23 cellular contexts compared by ENCODE assay signal in the genomic region with DNA sequence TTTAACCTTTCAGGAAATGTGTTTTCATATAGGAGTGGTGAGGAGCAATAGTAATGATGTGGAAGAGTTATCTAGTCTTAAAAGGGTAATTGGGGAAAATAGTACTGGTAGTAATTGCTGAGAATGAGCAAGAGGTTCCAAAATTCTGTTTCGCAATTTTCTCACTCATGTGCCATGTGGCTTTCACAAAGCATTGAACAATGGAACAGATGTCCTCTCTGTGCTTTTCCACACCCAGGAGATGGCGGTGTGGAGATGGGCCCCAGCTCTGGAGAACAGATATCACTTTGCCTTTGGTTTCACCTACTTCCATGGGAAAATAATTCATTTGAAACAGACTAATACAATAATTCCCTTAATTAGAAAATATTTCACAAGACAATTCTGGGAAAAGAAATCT.
DNase-seq lines count a peak whose midpoint lies in the region; ATAC-seq, FAIRE-seq and TF ChIP-seq lines count a peak whose summit lies in the region.
"Had no signal": no experiment of that assay in that cellular context is flagged by ENCODE, and none has a peak within 500 bp of the region (broad histone marks: within the 10 kb centered on the region; RNA-seq: fewer than 3 reads in every experiment).

No MANE protein-coding gene starts in this region.

- no peaks in the 10 kb centered on the region for H3K4me1 Mint-ChIP-seq in H9

- FAIRE-seq in HepG2 (lab: Jason Lieb, UNC) = no peak

- H2BK120ac ChIP-seq in H9 (ENCODE audit: low read depth, low read length, poor library complexity, severe bottlenecking) = no peak overlapping the region

- in situ Hi-C loops in HepG2 (cut with HindIII; ENCODE audit: extremely low pct_ligation_motif_present, low pct_unique_long_range_greater_than_20kb) = no loop called here

- TF ChIP-seq POLR2A in HepG2 (IDR thresholded peaks at IDR 0.05; ENCODE audit: insufficient read depth in 1 of 2, low read depth in 2 of 2, low read length in 2 of 2) (no peak), right lobe of liver (IDR thresholded peaks at IDR 0.05) (no peak)

- POLR2A ChIA-PET in HepG2 (lab: Yijun Ruan, JAX) = no interaction called here

- no TSS peak for BruUV-seq in HepG2 (replicated peaks; lab: Mats Ljungman, UMichigan)

- H3K9me2 ChIP-seq in MM.1S (replicated peaks; ENCODE audit: insufficient read depth, low read length) = no peaks in the 10 kb centered on the region

- H3K4ac ChIP-seq in H9 (ENCODE audit: low read depth, low read length) = no peak overlapping the region

- peaks cover 19 to 34% of the 10 kb centered on the region in 2 experiments for H3K9me3 Mint-ChIP-seq in H9

- no peak overlapping the region for H3K4me3 Mint-ChIP-seq in H9
- H3K4me3 Mint-ChIP-seq: HFFc6; stimulated activated naive CD8-positive, alpha-beta T cell treated with anti-CD3 and anti-CD28 coated beads, Interleukin-15, Interleukin-2, amounts not matched to agents 100 ng/mL and 50 ng/mL, for 24 hours had no signal

- no peak for TF ChIP-seq RAD21 in HepG2 (CRISPR knock-in tag; IDR thresholded peaks at IDR 0.05)

- H3K79me1 ChIP-seq in H9 (ENCODE audit: insufficient read depth, low read depth, low read length, poor library complexity, severe bottlenecking) = no peaks in the 10 kb centered on the region

- H3F3A ChIP-seq in MM.1S (ENCODE audit: insufficient read depth, low read length) = no peaks in the 10 kb centered on the region

- no peak overlapping the region for H3K27ac ChIP-seq in HepG2 (ENCODE audit: extremely low read length, insufficient read depth, low read length)
- H3K27ac ChIP-seq in right lobe of liver = no peak overlapping the region
- H3K27ac ChIP-seq in substantia nigra (ENCODE audit: low read depth, low read length, poor library complexity, severe bottlenecking) = no peak overlapping the region
- no peak overlapping the region for H3K27ac ChIP-seq in H9 (ENCODE audit: insufficient read length, low read depth, low read length)
- no peak overlapping the region for H3K27ac ChIP-seq in MM.1S (ENCODE audit: low read length)
- H3K27ac ChIP-seq: dorsolateral prefrontal cortex, uterus, VCaP had no signal

- H3K18ac ChIP-seq in H9 (ENCODE audit: insufficient read length, low read depth, low read length) = no peak overlapping the region

- no peak overlapping the region for H3K9ac ChIP-seq in HepG2 (ENCODE audit: insufficient read depth, low read depth, low read length)
- no peak overlapping the region for H3K9ac ChIP-seq in H9 (ENCODE audit: extremely low read depth, insufficient read length, low read length)
- H3K9ac ChIP-seq in MM.1S (ENCODE audit: low read length) = no peak overlapping the region

- H3K27me3 Mint-ChIP-seq in H9 (ENCODE audit: low read depth) = no peaks in the 10 kb centered on the region
- H3K27me3 Mint-ChIP-seq: stimulated activated naive CD8-positive, alpha-beta T cell treated with anti-CD3 and anti-CD28 coated beads, Interleukin-15, Interleukin-2, amounts not matched to agents 100 ng/mL and 50 ng/mL, for 24 hours had no signal

- H4K91ac ChIP-seq in H9 (ENCODE audit: insufficient read length, low read depth, low read length) = no peak overlapping the region

- no peak overlapping the region for H2AK5ac ChIP-seq in H9 (ENCODE audit: insufficient read length, low read length)

- no peak overlapping the region for H4K8ac ChIP-seq in H9 (replicated peaks; ENCODE audit: insufficient read length, low read depth, low read length)

- H3K4me1 ChIP-seq in HepG2 (ENCODE audit: insufficient read depth, low read length) (no peaks in the 10 kb centered on the region), right lobe of liver (no peaks in the 10 kb centered on the region), H9 (ENCODE audit: insufficient read depth, low read length) (no peaks in the 10 kb centered on the region), MM.1S (ENCODE audit: low read length) (no peaks in the 10 kb centered on the region)
- H3K4me1 ChIP-seq: uterus had no signal

- H4K5ac ChIP-seq in H9 (ENCODE audit: insufficient read length, low read depth, low read length) = no peak overlapping the region

- H3K23ac ChIP-seq in H9 (ENCODE audit: insufficient read length, low read depth, low read length) = no peak overlapping the region

- no peak for ATAC-seq in HepG2
- no peak for ATAC-seq in right lobe of liver
- no peak for ATAC-seq in HG02852 (IDR thresholded peaks at IDR 0.05; ENCODE audit: unreplicated experiment)
- ATAC-seq: Panc1 had no signal

- peaks cover 51% of the 10 kb centered on the region for H3K9me3 ChIP-seq in HepG2 (ENCODE audit: low read length)
- no peaks in the 10 kb centered on the region for H3K9me3 ChIP-seq in right lobe of liver
- H3K9me3 ChIP-seq in H9 (ENCODE audit: control insufficient read depth, low read depth, low read length) = no peaks in the 10 kb centered on the region
- no peaks in the 10 kb centered on the region for H3K9me3 ChIP-seq in MM.1S (replicated peaks; ENCODE audit: insufficient read depth, low read length)
- H3K9me3 ChIP-seq: uterus had no signal

- H2BK12ac ChIP-seq in H9 (ENCODE audit: insufficient read length, low read depth, low read length) = no peak overlapping the region

- no peak for TF ChIP-seq CTCF in HepG2 (CRISPR knock-in tag; IDR thresholded peaks at IDR 0.05)
- TF ChIP-seq CTCF in right lobe of liver (IDR thresholded peaks at IDR 0.05) = no peak
- peak; percentile 39 for TF ChIP-seq CTCF in epithelial cell of esophagus (IDR thresholded peaks at IDR 0.05; ENCODE audit: insufficient read depth, low read depth, low read length, missing control alignments)
- no peak for TF ChIP-seq CTCF in H9 (conservative IDR thresholded peaks at IDR 0.05)
- no peak for TF ChIP-seq CTCF in MM.1S (IDR thresholded peaks at IDR 0.05; ENCODE audit: low read length)

- H2BK5ac ChIP-seq in H9 (ENCODE audit: insufficient read length, low read length) = no peak overlapping the region

- H3K14ac ChIP-seq in H9 (ENCODE audit: insufficient read depth, low read length) = no peak overlapping the region

- H3K27ac Mint-ChIP-seq in H9 = no peak overlapping the region
- H3K27ac Mint-ChIP-seq: HFFc6; stimulated activated naive CD8-positive, alpha-beta T cell treated with anti-CD3 and anti-CD28 coated beads, Interleukin-15, Interleukin-2, amounts not matched to agents 100 ng/mL and 50 ng/mL, for 24 hours had no signal

- H4K20me1 ChIP-seq in HepG2 (ENCODE audit: insufficient read depth, low read length) (no peaks in the 10 kb centered on the region), H9 (ENCODE audit: control insufficient read depth, insufficient read depth, insufficient read length) (no peaks in the 10 kb centered on the region), MM.1S (ENCODE audit: insufficient read depth, low read length) (no peaks in the 10 kb centered on the region)

- H3K36me3 Mint-ChIP-seq in H9 (ENCODE audit: insufficient read depth in 1 of 3, low read depth in 3 of 3) = peaks cover 4 to 20% (median 4%) of the 10 kb centered on the region in 3 experiments; a peak in 6 of 7 replicates

- no peaks in the 10 kb centered on the region for H3K36me3 ChIP-seq in HepG2 (replicated peaks in 1 of 2; ENCODE audit: control insufficient read depth in 1 of 2, insufficient read depth in 2 of 2, low read length in 2 of 2)
- no peaks in the 10 kb centered on the region for H3K36me3 ChIP-seq in right lobe of liver
- no peaks in the 10 kb centered on the region for H3K36me3 ChIP-seq in MM.1S (replicated peaks; ENCODE audit: insufficient read depth, low read length)
- H3K36me3 ChIP-seq: uterus had no signal

- TF ChIP-seq EP300 in HepG2 (IDR thresholded peaks at IDR 0.05; ENCODE audit: low read depth in 2 of 2, low read length in 2 of 2) (no peak), HepG2 (CRISPR knock-in tag; IDR thresholded peaks at IDR 0.05; ENCODE audit: borderline replicate concordance) (no peak)

- H2AFZ ChIP-seq in HepG2 (ENCODE audit: low read length) = no peak overlapping the region
- H2AFZ ChIP-seq in H9 (ENCODE audit: low read length) = no peak overlapping the region
- H2AFZ ChIP-seq in MM.1S (ENCODE audit: low read length) = no peak overlapping the region

- no peak overlapping the region for H2BK15ac ChIP-seq in H9 (ENCODE audit: low read depth, low read length)

- H3K27me3 ChIP-seq in HepG2 (ENCODE audit: control insufficient read depth in 1 of 2, insufficient read depth in 2 of 2, low read length in 2 of 2) (no peaks in the 10 kb centered on the region), right lobe of liver (no peaks in the 10 kb centered on the region), H9 (ENCODE audit: insufficient read depth, low read length) (no peaks in the 10 kb centered on the region), MM.1S (replicated peaks; ENCODE audit: insufficient read depth, low read length) (no peaks in the 10 kb centered on the region)
- H3K27me3 ChIP-seq: dorsolateral prefrontal cortex, uterus had no signal

- no peak overlapping the region for H3T11ph ChIP-seq in H9 (ENCODE audit: low read length)

- CTCF ChIA-PET in HepG2 (lab: Yijun Ruan, JAX; ENCODE audit: low intra/inter-chr PET ratio, low total read pairs) = no interaction called here

- no peak for DNase-seq in HepG2 (ENCODE audit: low spot score)
- DNase-seq in right lobe of liver = no peak
- peak; percentile 2 for DNase-seq in RKO (ENCODE audit: low spot score)
- peak; percentile 48 for DNase-seq in epithelial cell of esophagus (ENCODE audit: low read depth)
- DNase-seq in substantia nigra (lab: John Stamatoyannopoulos, UW) = no peak
- DNase-seq in H9 = no peak
- no peak for DNase-seq in MM.1S
- DNase-seq: activated effector memory CD4-positive, alpha-beta T cell treated with anti-CD3 and anti-CD28 coated beads, Interleukin-2, amount 50 U/mL, for 16 hours; anterior cingulate cortex; COR-L47; dorsolateral prefrontal cortex; GDM1; HFFc6; hypothalamus; KG1; NCI-H1436; NCI-H510A; posterior cingulate gyrus; uterus had no signal

- H3K23me2 ChIP-seq in H9 (ENCODE audit: insufficient read length, low read depth, low read length, poor library complexity, severe bottlenecking) = no peaks in the 10 kb centered on the region

- H3K56ac ChIP-seq in H9 (ENCODE audit: insufficient read length, low read depth, low read length) = no peak overlapping the region

- 5% methylated on average over 2 of the region's 2 CpGs for WGBS in HepG2 (ENCODE audit: low lambda C conversion rate)
- 74% methylated on average over 2 of the region's 2 CpGs for WGBS in right lobe of liver (ENCODE audit: insufficient coverage, low coverage, low lambda C conversion rate, missing lambda C conversion rate)
- no CpG with 5 or more reads among the region's 2 CpGs for WGBS in H9 (ENCODE audit: extremely low coverage, insufficient read length, low lambda C conversion rate)

- no peak overlapping the region for H2BK20ac ChIP-seq in H9 (ENCODE audit: low read depth, low read length, poor library complexity, severe bottlenecking)

- intact Hi-C loops in HepG2 (cut with micrococcal nuclease; ENCODE audit: unreplicated experiment) = no loop called here
- intact Hi-C loops in right lobe of liver (cut with DNase I) = no loop called here

- no peaks in the 10 kb centered on the region for H3K79me2 ChIP-seq in HepG2 (ENCODE audit: insufficient read depth, low read length)
- H3K79me2 ChIP-seq in H9 (ENCODE audit: insufficient read depth, low read length) = no peaks in the 10 kb centered on the region
- no peaks in the 10 kb centered on the region for H3K79me2 ChIP-seq in MM.1S (ENCODE audit: low read length)

- H3K4me3 ChIP-seq in HepG2 (replicated peaks in 1 of 3; ENCODE audit: insufficient read depth in 1 of 3, low read depth in 2 of 3, low read length in 3 of 3) (no peak overlapping the region), right lobe of liver (no peak overlapping the region), epithelial cell of esophagus (ENCODE audit: low read length) (no peak overlapping the region), MM.1S (ENCODE audit: low read length) (no peak overlapping the region)
- H3K4me3 ChIP-seq: dorsolateral prefrontal cortex, uterus had no signal

- H3K4me2 ChIP-seq in HepG2 (ENCODE audit: low read depth, low read length) = no peak overlapping the region
- H3K4me2 ChIP-seq in H9 (ENCODE audit: insufficient read depth, insufficient read length, low read length) = no peak overlapping the region
- no peak overlapping the region for H3K4me2 ChIP-seq in MM.1S (ENCODE audit: low read depth, low read length)

Comparison
In these comparisons a context has a peak if more than half of its experiments do, and no peak if none do; other contexts are left out.
1. DNase-seq: peak in RKO (single experiment) and epithelial cell of esophagus (single experiment); none in HepG2 (single experiment), right lobe of liver (0 of 3), substantia nigra (0 of 49), H9 (single experiment) and MM.1S (single experiment).